In genomic region chr6:122838060-122838780, GRCh38 we compare ENCODE assay signal across 8 cellular contexts. TPM values are rescaled to one million over a fixed set of nuclear protein-coding genes. Genes with fewer than 3 reads are reported as not detected.
DNase-seq lines count a peak whose midpoint lies in the region; ATAC-seq, FAIRE-seq and TF ChIP-seq lines count a peak whose summit lies in the region.

No MANE protein-coding gene starts in this region.

- H3K27ac ChIP-seq in cardiac muscle cell (no peak overlapping the region), right atrium auricular region (no peak overlapping the region), Panc1 (ENCODE audit: low read length) (no peak overlapping the region), esophagus muscularis mucosa (replicated peaks in 1 of 4) (no peak overlapping the region)

- no peak for ATAC-seq in Panc1
- no peak for ATAC-seq in GM19035 (IDR thresholded peaks at IDR 0.05; ENCODE audit: unreplicated experiment)

- no peaks in the 10 kb centered on the region for H3K27me3 ChIP-seq in cardiac muscle cell
- no peaks in the 10 kb centered on the region for H3K27me3 ChIP-seq in right atrium auricular region
- peaks cover 7% of the 10 kb centered on the region; the same call in 1 of the 2 replicates for H3K27me3 ChIP-seq in Panc1 (ENCODE audit: control insufficient read depth, insufficient read depth, low read length)
- peaks cover 0 to 4% (median 0%) of the 10 kb centered on the region in 4 donors for H3K27me3 ChIP-seq in esophagus muscularis mucosa

- DNase-seq in cardiac muscle cell (ENCODE audit: low read depth in 1 of 2, low spot score in 1 of 2) (peak; percentile 22 to 33), right atrium auricular region (ENCODE audit: low spot score) (no peak), Panc1 (ENCODE audit: low read depth, low spot score) (peak; percentile 13), fibroblast of mammary gland (ENCODE audit: low read depth) (peak; percentile 38), urothelium cell line (ENCODE audit: low spot score) (peak; percentile 18), iPS-NIHi7 (ENCODE audit: extremely low spot score) (no peak), esophagus muscularis mucosa (ENCODE audit: extremely low spot score) (no peak)

- TF ChIP-seq CTCF in cardiac muscle cell (IDR thresholded peaks at IDR 0.05; ENCODE audit: low read depth, low read length) (peak; percentile 57), right atrium auricular region (IDR thresholded peaks at IDR 0.05) (peak in 1 of 2 donors; percentile 50), Panc1 (IDR thresholded peaks at IDR 0.05) (peak; percentile 66; the same call in 1 of the 2 replicates), fibroblast of mammary gland (conservative IDR thresholded peaks at IDR 0.05; ENCODE audit: control insufficient read depth, insufficient read depth, low read depth, low read length) (peak; percentile 62), esophagus muscularis mucosa (IDR thresholded peaks at IDR 0.05) (peak in 1 of 3 experiments; percentile 22)

- peaks cover 5% of the 10 kb centered on the region for H3K4me1 ChIP-seq in cardiac muscle cell (ENCODE audit: low read depth)
- H3K4me1 ChIP-seq in right atrium auricular region, result no peaks in the 10 kb centered on the region
- no peaks in the 10 kb centered on the region for H3K4me1 ChIP-seq in Panc1 (ENCODE audit: control insufficient read depth, insufficient read depth, low read length)
- no peaks in the 10 kb centered on the region for H3K4me1 ChIP-seq in esophagus muscularis mucosa

- 82% methylated on average over 3 of the region's 3 CpGs for WGBS in esophagus muscularis mucosa

- no peaks in the 10 kb centered on the region for H3K36me3 ChIP-seq in cardiac muscle cell
- no peaks in the 10 kb centered on the region for H3K36me3 ChIP-seq in right atrium auricular region
- no peaks in the 10 kb centered on the region for H3K36me3 ChIP-seq in Panc1 (ENCODE audit: control insufficient read depth, insufficient read depth, low read length)
- H3K36me3 ChIP-seq in esophagus muscularis mucosa, result no peaks in the 10 kb centered on the region

- no peak for TF ChIP-seq POLR2A in esophagus muscularis mucosa (IDR thresholded peaks at IDR 0.05; ENCODE audit: low read depth)

- in situ Hi-C loops in Panc1 (cut with HindIII; ENCODE audit: low pct_unique_long_range_greater_than_20kb, low sequenced_read_pairs), result no loop called here

- POLR2A ChIA-PET in Panc1 (lab: Charles Lee), result interaction anchor here (0.6 kb wide), 1 partner anchor 239 kb away, joined by 6 read pairs; no protein-coding TSS in a partner anchor

- TF ChIP-seq EP300 in esophagus muscularis mucosa (IDR thresholded peaks at IDR 0.05), result no peak

- H3K4me3 ChIP-seq in cardiac muscle cell, result no peak overlapping the region
- H3K4me3 ChIP-seq in right atrium auricular region, result no peak overlapping the region
- H3K4me3 ChIP-seq in Panc1 (ENCODE audit: low read depth in 2 of 2, low read length in 2 of 2), result no peak overlapping the region
- H3K4me3 ChIP-seq in fibroblast of mammary gland (ENCODE audit: control insufficient read depth, low read depth, low read length), result no peak overlapping the region
- H3K4me3 ChIP-seq in esophagus muscularis mucosa, result no peak overlapping the region

- intact Hi-C loops in Panc1 (cut with micrococcal nuclease; ENCODE audit: unreplicated experiment), result loop anchor here (5.0 kb wide), 2 partner anchors 346 to 366 kb away; partner anchors contain the start of gene SERINC1
- intact Hi-C loops in esophagus muscularis mucosa (cut with DNase I), result loop anchor here (2.0 kb wide), 1 partner anchor 107 kb away; no protein-coding TSS in a partner anchor

- no peak for FAIRE-seq in urothelium cell line (lab: Jason Lieb, UNC)

- H3K9me3 ChIP-seq in cardiac muscle cell (ENCODE audit: low read depth) (no peaks in the 10 kb centered on the region), right atrium auricular region (no peaks in the 10 kb centered on the region), Panc1 (ENCODE audit: control insufficient read depth, insufficient read depth, low read depth, low read length) (no peaks in the 10 kb centered on the region), esophagus muscularis mucosa (no peaks in the 10 kb centered on the region)

- no TSS peak for BruUV-seq in Panc1 (replicated peaks; lab: Mats Ljungman, UMichigan)

- CTCF ChIA-PET in Panc1 (lab: Charles Lee), result interaction anchor here (0.7 to 2.0 kb wide), 4 partner anchors 26 to 550 kb away, joined by 5 to 20 read pairs (median 6); no protein-coding TSS in a partner anchor

RNA-seq across cellular contexts. Expression of gene SMPDL3A, which starts 49.2 kb away (rescaled TPM):
- total RNA-seq in cardiac muscle cell (1.4 and 4.5 TPM in 2 replicates), right atrium auricular region (1 to 10 TPM; 4.9 to 6.6 TPM), Panc1 (2021; ENCODE audit: unreplicated experiment) (1.8 TPM), esophagus muscularis mucosa (10 to 100 TPM in 1 of 4 donors, 1 to 10 TPM in 3; 6.6 to 14.9 (median 7.4) TPM)
- 4.5 and 6.1 TPM in 2 replicates for polyA plus RNA-seq in cardiac muscle cell
- 2.2 TPM for polyA plus RNA-seq in Panc1 (2012; ENCODE audit: insufficient read length)

RNA-seq across cellular contexts. Expression of gene FABP7, which starts 58.7 kb away (rescaled TPM):
- total RNA-seq in cardiac muscle cell, result 2.2 and 3.4 TPM in 2 replicates
- 1.8 and 6.4 TPM in 2 replicates for polyA plus RNA-seq in cardiac muscle cell
- under 1 TPM in 1 of 2 donors, not detected in 1; 0.52 TPM for total RNA-seq in right atrium auricular region
- not detected for total RNA-seq in Panc1 (2021; ENCODE audit: unreplicated experiment)
- not detected for polyA plus RNA-seq in Panc1 (2012; ENCODE audit: insufficient read length)
- not detected for total RNA-seq in esophagus muscularis mucosa

Comparison
In these comparisons a context has a peak if more than half of its experiments do, and no peak if none do; other contexts are left out.
1. DNase-seq: peak in cardiac muscle cell (2 of 2), Panc1 (single experiment), fibroblast of mammary gland (single experiment) and urothelium cell line (single experiment); none in right atrium auricular region (single experiment), iPS-NIHi7 (single experiment) and esophagus muscularis mucosa (single experiment).